In genomic region chr10:73097305-73097670, GRCh38 we compare ENCODE assay signal across 8 cellular contexts. TPM values are rescaled to one million over a fixed set of nuclear protein-coding genes. Genes with fewer than 3 reads are reported as not detected.
DNase-seq lines count a peak whose midpoint lies in the region; ATAC-seq and TF ChIP-seq lines count a peak whose summit lies in the region.

No MANE protein-coding gene starts in this region.

- intact Hi-C loops in dendritic cell treated with granulocyte-macrophage colony-stimulating factor and Interleukin-4, amounts not matched to agents 40 ng/mL and 50 ng/mL, for 4 days (cut with micrococcal nuclease): loop anchor here (2.0 to 5.0 kb wide), 2 partner anchors 14 to 70 kb away; partner anchors contain the start of genes ECD, FAM149B1 and NUDT13

- H3K36me3 Mint-ChIP-seq in IgD-negative memory B cell: peaks cover 4% of the 10 kb centered on the region
- peaks cover 31% of the 10 kb centered on the region for H3K36me3 Mint-ChIP-seq in dendritic cell treated with granulocyte-macrophage colony-stimulating factor and Interleukin-4, amounts not matched to agents 40 ng/mL and 50 ng/mL, for 4 days (ENCODE audit: low read depth)

- no peaks in the 10 kb centered on the region for H3K9me3 Mint-ChIP-seq in IgD-negative memory B cell
- H3K9me3 Mint-ChIP-seq in dendritic cell treated with granulocyte-macrophage colony-stimulating factor and Interleukin-4, amounts not matched to agents 40 ng/mL and 50 ng/mL, for 4 days: no peaks in the 10 kb centered on the region

- peak overlapping the region; percentile 92 to 97 (median 96) for H3K4me3 Mint-ChIP-seq in IgD-negative memory B cell
- H3K4me3 Mint-ChIP-seq in dendritic cell treated with granulocyte-macrophage colony-stimulating factor and Interleukin-4, amounts not matched to agents 40 ng/mL and 50 ng/mL, for 4 days: peak overlapping the region; percentile 92

- no peaks in the 10 kb centered on the region for H3K9me3 ChIP-seq in neutrophil

- H3K4me3 ChIP-seq in GM08714 (ENCODE audit: low read length) (peak overlapping the region; percentile 72; the same call in 1 of the 2 replicates), neutrophil (ENCODE audit: low read depth in 1 of 2, low read length in 1 of 2) (peak overlapping the region; percentile 72 to 75)

- no peak for ATAC-seq in GM19023 (IDR thresholded peaks at IDR 0.05; ENCODE audit: unreplicated experiment)

- peaks cover 15 to 36% (median 21%) of the 10 kb centered on the region in 3 donors for H3K4me1 Mint-ChIP-seq in IgD-negative memory B cell
- peaks cover 17% of the 10 kb centered on the region for H3K4me1 Mint-ChIP-seq in dendritic cell treated with granulocyte-macrophage colony-stimulating factor and Interleukin-4, amounts not matched to agents 40 ng/mL and 50 ng/mL, for 4 days (ENCODE audit: low read depth)

- no peaks in the 10 kb centered on the region for H3K27me3 ChIP-seq in neutrophil

- no peaks in the 10 kb centered on the region for H3K27me3 Mint-ChIP-seq in IgD-negative memory B cell
- no peaks in the 10 kb centered on the region for H3K27me3 Mint-ChIP-seq in dendritic cell treated with granulocyte-macrophage colony-stimulating factor and Interleukin-4, amounts not matched to agents 40 ng/mL and 50 ng/mL, for 4 days

- peaks cover 15 to 29% of the 10 kb centered on the region in 2 experiments for H3K4me1 ChIP-seq in neutrophil (ENCODE audit: control insufficient read depth in 1 of 2, insufficient read depth in 1 of 2, low read depth in 1 of 2, low read length in 1 of 2)

- DNase-seq in NCI-H748 (lab: John Stamatoyannopoulos, UW; ENCODE audit: unreplicated experiment) (no peak), mesenteric fat pad (ENCODE audit: low spot score) (no peak), kidney glomerular epithelial cell (lab: John Stamatoyannopoulos, UW) (no peak)

- peak overlapping the region; percentile 92 to 97 (median 94) for H3K27ac Mint-ChIP-seq in IgD-negative memory B cell
- H3K27ac Mint-ChIP-seq in dendritic cell treated with granulocyte-macrophage colony-stimulating factor and Interleukin-4, amounts not matched to agents 40 ng/mL and 50 ng/mL, for 4 days: peak overlapping the region; percentile 95

- peaks cover 4% of the 10 kb centered on the region for H3K36me3 ChIP-seq in neutrophil

- H3K27ac ChIP-seq in neutrophil: peak overlapping the region; percentile 87

- TF ChIP-seq CTCF in neutrophil (IDR thresholded peaks at IDR 0.05): no peak

RNA-seq across cellular contexts. Expression of gene P4HA1, which starts 0.6 kb away (rescaled TPM):
- polyA plus RNA-seq in IgD-negative memory B cell: 22.8 TPM
- 28.3 TPM for total RNA-seq in mesenteric fat pad

RNA-seq across cellular contexts. Expression of gene NUDT13, which starts 13.0 kb away (rescaled TPM):
- polyA plus RNA-seq in IgD-negative memory B cell: 1.3 TPM
- 1.7 TPM for total RNA-seq in mesenteric fat pad
